Comparison of ENCODE assay signal across 25 cellular contexts in genomic region chr20:46631874-46632446, GRCh38. TPM values are rescaled to one million over a fixed set of nuclear protein-coding genes. Genes with fewer than 3 reads are reported as not detected.
DNase-seq lines count a peak whose midpoint lies in the region; ATAC-seq, FAIRE-seq and TF ChIP-seq lines count a peak whose summit lies in the region.
"Had no signal": no experiment of that assay in that cellular context is flagged by ENCODE, and none has a peak within 500 bp of the region (broad histone marks: within the 10 kb centered on the region; RNA-seq: fewer than 3 reads in every experiment).

No MANE protein-coding gene starts in this region.

- H3K4me3 Mint-ChIP-seq in neural progenitor cell (no peak overlapping the region), type B pancreatic cell (no peak overlapping the region)
- H3K4me3 Mint-ChIP-seq: activated CD4-positive, alpha-beta memory T cell treated with anti-CD3 and anti-CD28 coated beads for 36 hours; activated naive CD8-positive, alpha-beta T cell treated with anti-CD3 and anti-CD28 coated beads for 36 hours; central memory CD8-positive, alpha-beta T cell; HFFc6; memory B cell had no signal

- H3K4me1 ChIP-seq in neural progenitor cell (peaks cover 13% of the 10 kb centered on the region), small intestine (ENCODE audit: control insufficient read depth in 2 of 2, insufficient read depth in 1 of 2, low read depth in 1 of 2, low read length in 1 of 2) (no peaks in the 10 kb centered on the region)
- H3K4me1 ChIP-seq: SJCRH30, upper lobe of right lung had no signal

- H3K27me3 Mint-ChIP-seq in neural progenitor cell (ENCODE audit: insufficient read depth, low read depth) (peaks cover 5% of the 10 kb centered on the region), type B pancreatic cell (peaks cover 3% of the 10 kb centered on the region)

- peak overlapping the region; percentile 42 for H3K4me2 ChIP-seq in neural progenitor cell
- H3K4me2 ChIP-seq: KMS-11, smooth muscle cell had no signal

- intact Hi-C loops in head of caudate nucleus (cut with DNase I), result no loop called here

- H3K9me3 Mint-ChIP-seq in neural progenitor cell (peaks cover 14% of the 10 kb centered on the region), type B pancreatic cell (peaks cover 9% of the 10 kb centered on the region)
- H3K9me3 Mint-ChIP-seq: central memory CD8-positive, alpha-beta T cell had no signal

- H3K36me3 Mint-ChIP-seq in neural progenitor cell (peaks cover 3% of the 10 kb centered on the region), type B pancreatic cell (no peaks in the 10 kb centered on the region)
- H3K36me3 Mint-ChIP-seq: activated CD4-positive, alpha-beta memory T cell treated with anti-CD3 and anti-CD28 coated beads for 36 hours; activated naive CD8-positive, alpha-beta T cell treated with anti-CD3 and anti-CD28 coated beads for 36 hours; CD14-positive monocyte had no signal

- TF ChIP-seq CTCF in neural progenitor cell (IDR thresholded peaks at IDR 0.05) (no peak), type B pancreatic cell (conservative IDR thresholded peaks at IDR 0.05) (no peak)

- no peak overlapping the region for H3K9ac ChIP-seq in neural progenitor cell
- H3K9ac ChIP-seq: KMS-11 had no signal

- DNase-seq in anterior cingulate cortex (lab: John Stamatoyannopoulos, UW), result peak in 50 of 58 donors; percentile 6 to 83 (median 54)
- DNase-seq in head of caudate nucleus, result peak in 41 of 42 donors; percentile 28 to 85 (median 65)
- DNase-seq in neural progenitor cell (ENCODE audit: low spot score), result no peak
- peak; percentile 42 for DNase-seq in type B pancreatic cell (ENCODE audit: extremely low spot score, unreplicated experiment)
- DNase-seq in small intestine, result no peak
- DNase-seq: activated CD4-positive, alpha-beta memory T cell treated with anti-CD3 and anti-CD28 coated beads for 36 hours; activated CD4-positive, CD25-positive, alpha-beta regulatory T cell treated with anti-CD3 and anti-CD28 coated beads, Interleukin-2, amount 50 U/mL, for 72 hours; activated effector memory CD4-positive, alpha-beta T cell treated with anti-CD3 and anti-CD28 coated beads, Interleukin-2, amount 50 U/mL, for 16 hours; activated naive CD8-positive, alpha-beta T cell treated with anti-CD3 and anti-CD28 coated beads for 36 hours; DND-41; HFFc6; left cardiac atrium; MM.1S; NCI-H1436 treated with DMSO at 0.1 percent for 48 hours; retina; SJCRH30; stimulated activated CD4-positive, alpha-beta T cell treated with anti-CD3 and anti-CD28 coated beads, Interleukin-1b, Interleukin-23, amount 100 ng/mL, for 48 hours had no signal

- no peaks in the 10 kb centered on the region for H4K20me1 ChIP-seq in neural progenitor cell (ENCODE audit: low read depth)

- no peak for FAIRE-seq in small intestine (lab: Jason Lieb, UNC)

- H3K27ac ChIP-seq in neural progenitor cell (no peak overlapping the region), small intestine (ENCODE audit: low read depth in 1 of 2, low read length in 1 of 2) (no peak overlapping the region)
- H3K27ac ChIP-seq: KMS-11, SJCRH30, upper lobe of right lung had no signal

- H3K4me1 Mint-ChIP-seq in neural progenitor cell, result peaks cover 22% of the 10 kb centered on the region
- H3K4me1 Mint-ChIP-seq in type B pancreatic cell (ENCODE audit: unreplicated experiment), result no peaks in the 10 kb centered on the region
- H3K4me1 Mint-ChIP-seq: activated naive CD8-positive, alpha-beta T cell treated with anti-CD3 and anti-CD28 coated beads for 36 hours; central memory CD8-positive, alpha-beta T cell; memory B cell had no signal

- H3K79me2 ChIP-seq in neural progenitor cell (ENCODE audit: low read depth), result no peaks in the 10 kb centered on the region

- no peak overlapping the region for H3K27ac Mint-ChIP-seq in neural progenitor cell
- no peak overlapping the region for H3K27ac Mint-ChIP-seq in type B pancreatic cell
- H3K27ac Mint-ChIP-seq: activated CD4-positive, alpha-beta memory T cell treated with anti-CD3 and anti-CD28 coated beads for 36 hours; activated naive CD8-positive, alpha-beta T cell treated with anti-CD3 and anti-CD28 coated beads for 36 hours; HFFc6; memory B cell had no signal

- H3K36me3 ChIP-seq in neural progenitor cell (no peaks in the 10 kb centered on the region), small intestine (ENCODE audit: control insufficient read depth in 2 of 2, insufficient read depth in 2 of 2, low read length in 2 of 2) (no peaks in the 10 kb centered on the region)
- H3K36me3 ChIP-seq: SJCRH30, upper lobe of right lung had no signal

- H3K27me3 ChIP-seq in neural progenitor cell, result no peaks in the 10 kb centered on the region
- H3K27me3 ChIP-seq in small intestine (ENCODE audit: control insufficient read depth in 2 of 2, insufficient read depth in 2 of 2, low read length in 2 of 2), result peaks cover 0 to 3% of the 10 kb centered on the region in 2 donors
- H3K27me3 ChIP-seq: SJCRH30, upper lobe of right lung had no signal

- no peaks in the 10 kb centered on the region for H3F3A ChIP-seq in neural progenitor cell (ENCODE audit: low read depth)

- 69 to 80% (median 76%) methylated on average over 7 of the region's 7 CpGs for WGBS in small intestine, 3 donors

- no peaks in the 10 kb centered on the region for H3K9me3 ChIP-seq in neural progenitor cell (ENCODE audit: low read depth)
- H3K9me3 ChIP-seq in small intestine (ENCODE audit: control insufficient read depth, low read depth), result no peaks in the 10 kb centered on the region
- H3K9me3 ChIP-seq: SJCRH30, upper lobe of right lung had no signal

- H3K4me3 ChIP-seq in neural progenitor cell, result no peak overlapping the region
- no peak overlapping the region for H3K4me3 ChIP-seq in small intestine (ENCODE audit: low read depth in 1 of 2, low read length in 2 of 2)
- H3K4me3 ChIP-seq: SJCRH30, smooth muscle cell, upper lobe of right lung had no signal

- H2AFZ ChIP-seq in neural progenitor cell (replicated peaks), result no peak overlapping the region

- ATAC-seq in HG03432 (IDR thresholded peaks at IDR 0.05; ENCODE audit: unreplicated experiment) (no peak), GM19397 (IDR thresholded peaks at IDR 0.05; ENCODE audit: unreplicated experiment) (no peak)

RNA-seq across cellular contexts. Expression of gene SLC13A3, which starts 19.3 kb away (rescaled TPM):
- total RNA-seq in neural progenitor cell (ENCODE audit: low replicate concordance), result 4.5 and 7.4 TPM in 2 replicates
- 3.2 and 7.9 TPM in 2 replicates for total RNA-seq in type B pancreatic cell (ENCODE audit: low replicate concordance)
- under 1 TPM in 2 of 3 donors, not detected in 1; 0.39 to 0.54 TPM for polyA plus RNA-seq in small intestine
- total RNA-seq: activated naive CD8-positive, alpha-beta T cell treated with anti-CD3 and anti-CD28 coated beads for 36 hours; SJCRH30 had no signal
- polyA plus RNA-seq: CD14-positive monocyte had no signal

RNA-seq across cellular contexts. Expression of gene TP53RK, which starts 57.3 kb away (rescaled TPM):
- total RNA-seq in neural progenitor cell (ENCODE audit: low replicate concordance), result 15.9 and 16.3 TPM in 2 replicates
- 11.4 and 13.6 TPM in 2 replicates for total RNA-seq in type B pancreatic cell (ENCODE audit: low replicate concordance)
- polyA plus RNA-seq in small intestine, result 10 to 100 TPM in 1 of 3 donors, 1 to 10 TPM in 2; 9.4 to 10.8 (median 9.6) TPM

Comparison
In these comparisons a context has a peak if more than half of its experiments do, and no peak if none do; other contexts are left out.
1. DNase-seq: peak in anterior cingulate cortex (50 of 58), head of caudate nucleus (41 of 42) and type B pancreatic cell (single experiment); none in neural progenitor cell (single experiment) and small intestine (single experiment).